ENCODE assay signal across 7 cellular contexts in genomic region chr15:51212239-51212638, GRCh38.
"Had no signal": no experiment of that assay in that cellular context is flagged by ENCODE, and none has a peak within 500 bp of the region (broad histone marks: within the 10 kb centered on the region; RNA-seq: fewer than 3 reads in every experiment).

No MANE protein-coding gene starts in this region.

- DNase-seq: IMR-90, KBM-7, KG1 had no signal

- H3K4me1 Mint-ChIP-seq: IgD-negative memory B cell had no signal

- H3K27ac ChIP-seq: HL-60, KMS-11 had no signal

- H3K9ac ChIP-seq: KMS-11 had no signal

- H3K27ac Mint-ChIP-seq: IgD-negative memory B cell had no signal

- H3K36me3 Mint-ChIP-seq: IgD-negative memory B cell had no signal

- FAIRE-seq: HTR-8/SVneo had no signal

- H3K4me3 Mint-ChIP-seq: IgD-negative memory B cell had no signal

- H3K4me2 ChIP-seq: KMS-11 had no signal
